ENCODE assay signal across 23 cellular contexts in the genomic region with DNA sequence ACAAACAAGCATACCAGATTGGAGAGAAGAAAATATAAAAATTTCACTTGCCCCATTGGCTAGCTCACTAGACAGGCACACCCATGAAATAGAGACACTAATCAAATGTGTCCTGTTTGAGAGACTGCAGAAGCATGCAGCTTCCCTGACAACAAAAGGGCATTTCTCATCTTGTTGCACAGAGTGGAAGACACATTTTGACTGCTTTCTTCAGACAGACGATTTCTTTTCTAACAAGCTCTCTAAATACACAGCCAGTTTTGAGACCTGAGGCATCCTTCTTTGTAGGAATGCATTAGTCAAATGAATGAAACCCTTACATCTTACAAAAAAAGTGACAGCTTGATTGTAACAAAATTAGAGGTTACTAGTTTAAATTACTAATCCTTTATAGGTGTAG.
"Had no signal": no experiment of that assay in that cellular context is flagged by ENCODE, and none has a peak within 500 bp of the region (broad histone marks: within the 10 kb centered on the region; RNA-seq: fewer than 3 reads in every experiment).

No MANE protein-coding gene starts in this region.

- H3K36me3 ChIP-seq: esophagus muscularis mucosa, right lobe of liver, thoracic aorta, transverse colon, upper lobe of right lung, uterus had no signal

- H3K4me3 Mint-ChIP-seq: mesothelial cell of epicardium; naive thymus-derived CD4-positive, alpha-beta T cell; nephron; stimulated activated naive B cell treated with anti-CD40 and anti-IgM and Interleukin-4, amounts not matched to agents 10 μg/mL and 1 μg/mL and 100 μg/mL, for 72 hours; stimulated activated naive CD8-positive, alpha-beta T cell treated with anti-CD3 and anti-CD28 coated beads, Interleukin-15, Interleukin-2, amounts not matched to agents 100 ng/mL and 50 ng/mL, for 24 hours had no signal

- H3K27me3 Mint-ChIP-seq: naive thymus-derived CD4-positive, alpha-beta T cell; progenitor cell of endocrine pancreas; stimulated activated naive B cell treated with anti-CD40 and anti-IgM and Interleukin-4, amounts not matched to agents 10 μg/mL and 1 μg/mL and 100 μg/mL, for 72 hours; stimulated activated naive CD8-positive, alpha-beta T cell treated with anti-CD3 and anti-CD28 coated beads, Interleukin-15, Interleukin-2, amounts not matched to agents 100 ng/mL and 50 ng/mL, for 24 hours had no signal

- H3K9me3 Mint-ChIP-seq: nephron; stimulated activated naive B cell treated with anti-CD40 and anti-IgM and Interleukin-4, amounts not matched to agents 10 μg/mL and 1 μg/mL and 100 μg/mL, for 72 hours had no signal

- H3K27me3 ChIP-seq: esophagus muscularis mucosa, right lobe of liver, transverse colon, upper lobe of right lung, uterus had no signal

- H3K9me3 ChIP-seq: esophagus muscularis mucosa, mucosa of descending colon, right lobe of liver, thoracic aorta, transverse colon, upper lobe of right lung, uterus had no signal

- ATAC-seq: left lobe of liver; mucosa of descending colon; naive thymus-derived CD4-positive, alpha-beta T cell; right lobe of liver; stimulated activated naive B cell treated with anti-CD40 and anti-IgM and Interleukin-4, amounts not matched to agents 10 μg/mL and 1 μg/mL and 100 μg/mL, for 72 hours; upper lobe of right lung had no signal

- H3K4me3 ChIP-seq: coronary artery, esophagus muscularis mucosa, mucosa of descending colon, right lobe of liver, thoracic aorta, transverse colon, upper lobe of right lung, uterus had no signal

- H3K4me1 ChIP-seq: esophagus muscularis mucosa, parathyroid adenoma, right lobe of liver, transverse colon, upper lobe of right lung, uterus had no signal

- DNase-seq: dermis blood vessel endothelial cell; effector memory CD4-positive, alpha-beta T cell; head of caudate nucleus; kidney; mesenchymal stem cell; mucosa of descending colon; naive thymus-derived CD4-positive, alpha-beta T cell; right lobe of liver; stimulated activated CD4-positive, alpha-beta T cell treated with anti-CD3 and anti-CD28 coated beads, Interleukin-15, amount 100 ng/mL, for 24 hours; stimulated activated CD4-positive, alpha-beta T cell treated with anti-CD3 and anti-CD28 coated beads, Interleukin-2, amount 100 ng/mL, for 48 hours; stimulated activated naive B cell treated with anti-CD40 and anti-IgM and Interleukin-4, amounts not matched to agents 10 μg/mL and 1 μg/mL and 100 μg/mL, for 72 hours; transverse colon; upper lobe of right lung; uterus had no signal

- H3K36me3 Mint-ChIP-seq: mesothelial cell of epicardium; naive thymus-derived CD4-positive, alpha-beta T cell; stimulated activated naive B cell treated with anti-CD40 and anti-IgM and Interleukin-4, amounts not matched to agents 10 μg/mL and 1 μg/mL and 100 μg/mL, for 72 hours had no signal

- H2AFZ ChIP-seq: parathyroid adenoma had no signal

- H3K27ac ChIP-seq: coronary artery, esophagus muscularis mucosa, parathyroid adenoma, right lobe of liver, thoracic aorta, transverse colon, upper lobe of right lung, uterus had no signal

- H3K4me1 Mint-ChIP-seq: naive thymus-derived CD4-positive, alpha-beta T cell; nephron; stimulated activated naive B cell treated with anti-CD40 and anti-IgM and Interleukin-4, amounts not matched to agents 10 μg/mL and 1 μg/mL and 100 μg/mL, for 72 hours had no signal

- H3K27ac Mint-ChIP-seq: mesothelial cell of epicardium; naive thymus-derived CD4-positive, alpha-beta T cell; nephron; progenitor cell of endocrine pancreas; stimulated activated naive B cell treated with anti-CD40 and anti-IgM and Interleukin-4, amounts not matched to agents 10 μg/mL and 1 μg/mL and 100 μg/mL, for 72 hours; stimulated activated naive CD8-positive, alpha-beta T cell treated with anti-CD3 and anti-CD28 coated beads, Interleukin-15, Interleukin-2, amounts not matched to agents 100 ng/mL and 50 ng/mL, for 24 hours had no signal
